ENCODE assay signal across 8 cellular contexts in genomic region chr19:32694316-32694715, GRCh38. TPM values are rescaled to one million over a fixed set of nuclear protein-coding genes. Genes with fewer than 3 reads are reported as not detected.
DNase-seq lines count a peak whose midpoint lies in the region; ATAC-seq and TF ChIP-seq lines count a peak whose summit lies in the region.
"Not testable (repeated sequence)": the region's sequence is repeated elsewhere in the genome, so short reads cannot be mapped to it uniquely, and the experiment has no call there.

No MANE protein-coding gene starts in this region.

- not testable (repeated sequence) for H3K4ac ChIP-seq in trophoblast cell (ENCODE audit: low read depth, low read length)

- H3K14ac ChIP-seq in trophoblast cell (ENCODE audit: low read length): not testable (repeated sequence)

- H2BK120ac ChIP-seq in trophoblast cell (ENCODE audit: insufficient read depth, low read length, poor library complexity): not testable (repeated sequence)

- not testable (repeated sequence) for H3K9me3 Mint-ChIP-seq in activated naive CD8-positive, alpha-beta T cell (ENCODE audit: low read depth)

- peak overlapping the region; percentile 99 for H3K4me3 Mint-ChIP-seq in activated naive CD8-positive, alpha-beta T cell

- H2BK5ac ChIP-seq in trophoblast cell (ENCODE audit: low read depth, low read length, poor library complexity): not testable (repeated sequence)

- peak overlapping the region; percentile 98 for H3K4me2 ChIP-seq in DOHH2 (ENCODE audit: low read length)
- H3K4me2 ChIP-seq in trophoblast cell (ENCODE audit: low read length): peak overlapping the region; percentile 48

- not testable (repeated sequence) for TF ChIP-seq CTCF in DOHH2 (IDR thresholded peaks at IDR 0.05; ENCODE audit: low read depth, low read length, poor library complexity, severe bottlenecking); VCaP (conservative IDR thresholded peaks at IDR 0.05); dorsolateral prefrontal cortex (IDR thresholded peaks at IDR 0.05 in 54 of 56, conservative IDR thresholded peaks at IDR 0.05 in 2 of 56; ENCODE audit: low read depth in 1 of 56, partially characterized antibody in 56 of 56); left lung (IDR thresholded peaks at IDR 0.05); vagina (IDR thresholded peaks at IDR 0.05)

- H4K8ac ChIP-seq in trophoblast cell (ENCODE audit: low read depth, low read length): not testable (repeated sequence)

- peak overlapping the region; percentile 99; the same call in 1 of the 2 replicates for H3K4me3 ChIP-seq in DOHH2 (ENCODE audit: low read length)
- H3K4me3 ChIP-seq in dorsolateral prefrontal cortex: peak overlapping the region in 34 of 59 donors; percentile 0 to 91 (median 75)
- peak overlapping the region; percentile 8 to 75 for H3K4me3 ChIP-seq in left lung
- not testable (repeated sequence) for H3K4me3 ChIP-seq in trophoblast cell (ENCODE audit: low read depth, low read length)
- H3K4me3 ChIP-seq in vagina: peak overlapping the region; percentile 21 to 54

- H2AK5ac ChIP-seq in trophoblast cell (ENCODE audit: low read length): not testable (repeated sequence)

- H2AFZ ChIP-seq in trophoblast cell (ENCODE audit: insufficient read depth, low read length, poor library complexity): not testable (repeated sequence)

- not testable (repeated sequence) for H3F3A ChIP-seq in DOHH2 (ENCODE audit: control insufficient read depth, insufficient read depth)

- H3K36me3 ChIP-seq in DOHH2 (ENCODE audit: control insufficient read depth, low read length) (peaks cover 64% of the 10 kb centered on the region), vagina (peaks cover 0 to 10% of the 10 kb centered on the region in 2 donors)
- not testable (repeated sequence) for H3K36me3 ChIP-seq in left lung; trophoblast cell (ENCODE audit: control insufficient read depth in 1 of 2, insufficient read depth in 2 of 2, low read length in 2 of 2)

- H3K27me3 Mint-ChIP-seq in activated naive CD8-positive, alpha-beta T cell: not testable (repeated sequence)

- not testable (repeated sequence) for H3K27me3 ChIP-seq in DOHH2 (ENCODE audit: control insufficient read depth, low read length); dorsolateral prefrontal cortex; left lung; trophoblast cell (ENCODE audit: insufficient read depth, low read length); vagina

- H4K91ac ChIP-seq in trophoblast cell (ENCODE audit: low read depth, low read length): not testable (repeated sequence)

- peaks cover 10% of the 10 kb centered on the region; the same call in 1 of the 2 replicates for H3K9me3 ChIP-seq in DOHH2 (ENCODE audit: control insufficient read depth, insufficient read depth, low read length)
- H3K9me3 ChIP-seq in left lung; trophoblast cell (ENCODE audit: insufficient read depth, low read depth, low read length); vagina: not testable (repeated sequence)

- H3K9ac ChIP-seq in trophoblast cell (ENCODE audit: low read length): not testable (repeated sequence)

- not testable (repeated sequence) for H2BK12ac ChIP-seq in trophoblast cell (ENCODE audit: low read length)

- WGBS in trophoblast cell (ENCODE audit: extremely low coverage, insufficient coverage, insufficient read length): no CpG with 5 or more reads among the region's 2 CpGs

- not testable (repeated sequence) for ATAC-seq in left lung

- not testable (repeated sequence) for H4K12ac ChIP-seq in trophoblast cell (ENCODE audit: low read depth, low read length)

- intact Hi-C loops in dorsolateral prefrontal cortex (cut with DNase I): loop anchor here in 1 of 2 donors (5.0 kb wide), 1 partner anchor 388 kb away; the partner anchor contains the start of gene GPATCH1
- intact Hi-C loops in left lung (cut with DNase I); vagina (cut with DNase I): not testable (repeated sequence)

- not testable (repeated sequence) for TF ChIP-seq POLR2A in vagina (IDR thresholded peaks at IDR 0.05)

- H3K36me3 Mint-ChIP-seq in activated naive CD8-positive, alpha-beta T cell: peaks cover 27% of the 10 kb centered on the region

- H3K23ac ChIP-seq in trophoblast cell (ENCODE audit: low read length): not testable (repeated sequence)

- peaks cover 37% of the 10 kb centered on the region for H3K4me1 ChIP-seq in DOHH2 (ENCODE audit: control insufficient read depth, low read length)
- peaks cover 31 to 76% of the 10 kb centered on the region in 2 donors for H3K4me1 ChIP-seq in left lung
- H3K4me1 ChIP-seq in trophoblast cell (ENCODE audit: control insufficient read depth in 1 of 2, insufficient read depth in 2 of 2, low read length in 2 of 2): peaks cover 9 to 12% of the 10 kb centered on the region in 2 experiments
- H3K4me1 ChIP-seq in vagina: peaks cover 56% of the 10 kb centered on the region

- H3K27ac ChIP-seq in DOHH2 (ENCODE audit: low read depth, low read length); dorsolateral prefrontal cortex; trophoblast cell (ENCODE audit: low read depth, low read length); vagina: not testable (repeated sequence)
- H3K27ac ChIP-seq in VCaP (peak overlapping the region; percentile 97), left lung (peak overlapping the region in 1 of 2 donors; percentile 92)

- H3K18ac ChIP-seq in trophoblast cell (ENCODE audit: low read length): not testable (repeated sequence)

- H4K20me1 ChIP-seq in DOHH2 (ENCODE audit: control insufficient read depth, insufficient read depth, low read depth, low read length): not testable (repeated sequence)

- not testable (repeated sequence) for H3K27ac Mint-ChIP-seq in activated naive CD8-positive, alpha-beta T cell

- H3K79me1 ChIP-seq in trophoblast cell (ENCODE audit: low read length): peaks cover 10% of the 10 kb centered on the region

- DNase-seq in NCI-H526 treated with DMSO at 0.1 percent for 48 hours (lab: John Stamatoyannopoulos, UW) (peak; percentile 15), trophoblast cell (peak; percentile 27 to 66)
- DNase-seq in dorsolateral prefrontal cortex; left lung; vagina (ENCODE audit: extremely low spot score in 2 of 2): not testable (repeated sequence)

- not testable (repeated sequence) for H3K9me2 ChIP-seq in DOHH2 (replicated peaks; ENCODE audit: control insufficient read depth, low read length)

- peaks cover 86% of the 10 kb centered on the region for H3K79me2 ChIP-seq in DOHH2 (ENCODE audit: control insufficient read depth, low read length)
- H3K79me2 ChIP-seq in trophoblast cell (ENCODE audit: control insufficient read depth, insufficient read depth, low read length, poor library complexity): not testable (repeated sequence)

- H3K4me1 Mint-ChIP-seq in activated naive CD8-positive, alpha-beta T cell (ENCODE audit: low read depth): peaks cover 74% of the 10 kb centered on the region

RNA-seq across cellular contexts. Expression of gene NUDT19, which starts 2.7 kb away (rescaled TPM):
- total RNA-seq in dorsolateral prefrontal cortex (1 to 10 TPM; 4.0 to 9.7 (median 6.3) TPM), left lung (10 to 100 TPM; 15.9 to 16.6 TPM), vagina (12.5 TPM)
- 2.7 TPM in 2 replicates for polyA plus RNA-seq in trophoblast cell (2013)

RNA-seq across cellular contexts. Expression of gene RGS9BP, which starts 18.7 kb away (rescaled TPM):
- total RNA-seq in dorsolateral prefrontal cortex: 1 to 10 TPM in 109 of 120 experiments, under 1 TPM in 11; 0.36 to 4.8 (median 1.8) TPM
- total RNA-seq in left lung: under 1 TPM; 0.55 to 0.68 TPM
- polyA plus RNA-seq in trophoblast cell (2013): 0.01 TPM in 1 of 2 replicates, not detected in the other
- total RNA-seq in vagina: 0.49 TPM

RNA-seq across cellular contexts. Expression of gene ANKRD27, which starts 19.3 kb away (rescaled TPM):
- total RNA-seq in dorsolateral prefrontal cortex (10 to 100 TPM; 27.8 to 59.7 (median 42.6) TPM), left lung (10 to 100 TPM; 28.9 to 35.7 TPM), vagina (32.4 TPM)
- 13.4 and 13.7 TPM in 2 replicates for polyA plus RNA-seq in trophoblast cell (2013)

RNA-seq across cellular contexts. Expression of gene TDRD12, which starts 25.3 kb away (rescaled TPM):
- total RNA-seq in dorsolateral prefrontal cortex (1 to 10 TPM in 40 of 120 experiments, under 1 TPM in 79, not detected in 1; 0.20 to 3.9 (median 0.83) TPM), left lung (under 1 TPM; 0.20 to 0.34 TPM), vagina (0.74 TPM)
- polyA plus RNA-seq in trophoblast cell (2013): 0.05 and 0.15 TPM in 2 replicates
